ENCODE assay signal across 27 cellular contexts in the genomic region with DNA sequence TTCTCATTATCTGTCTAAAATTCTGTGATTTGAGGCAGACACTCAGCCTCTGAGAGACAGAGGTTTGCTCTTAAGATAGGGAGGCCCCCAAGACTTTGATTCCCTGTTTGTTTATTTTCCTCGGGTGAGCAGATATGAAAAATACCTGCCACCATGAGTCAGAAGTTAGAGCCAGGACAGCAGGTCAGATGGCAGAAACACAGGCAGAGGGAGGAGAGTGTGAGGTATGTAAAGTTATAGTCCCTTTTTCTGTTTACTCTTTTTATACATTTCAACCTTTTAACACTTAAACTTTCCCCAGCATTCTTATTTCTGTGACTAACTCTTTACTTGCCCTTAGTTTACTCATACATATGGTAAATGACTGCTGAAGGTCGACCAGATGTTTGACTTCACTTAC.
DNase-seq lines count a peak whose midpoint lies in the region; ATAC-seq and TF ChIP-seq lines count a peak whose summit lies in the region.
"Had no signal": no experiment of that assay in that cellular context is flagged by ENCODE, and none has a peak within 500 bp of the region (broad histone marks: within the 10 kb centered on the region; RNA-seq: fewer than 3 reads in every experiment).

No MANE protein-coding gene starts in this region.

- 0 out of 2 replicates have a peak, but pooled peaks cover 7% of the 10 kb centered on the region for H3K9me2 ChIP-seq in GM23338 (ENCODE audit: insufficient read depth)

- peaks cover 0 to 2% of the 10 kb centered on the region in 2 donors for H3K9me3 ChIP-seq in neuronal stem cell (replicated peaks in 1 of 2; ENCODE audit: control insufficient read depth in 2 of 2, insufficient read depth in 1 of 2, low read depth in 1 of 2, low read length in 2 of 2)
- H3K9me3 ChIP-seq: adrenal gland, BE2C, breast epithelium, tibial nerve had no signal

- H2BK5ac ChIP-seq in neuronal stem cell (ENCODE audit: low read length): no peak overlapping the region

- no peak overlapping the region for H3K18ac ChIP-seq in neuronal stem cell (ENCODE audit: low read length)

- no peak overlapping the region for H3K4ac ChIP-seq in neuronal stem cell (ENCODE audit: low read length)

- no peak overlapping the region for H3K27ac ChIP-seq in GM23338 (ENCODE audit: low read depth)
- H3K27ac ChIP-seq in neuronal stem cell (replicated peaks; ENCODE audit: low read length): no peak overlapping the region
- H3K27ac ChIP-seq: adrenal gland, breast epithelium, tibial nerve had no signal

- H3K9me3 Mint-ChIP-seq in GM23338 (no peaks in the 10 kb centered on the region), glutamatergic neuron (ENCODE audit: unreplicated experiment) (peaks cover 3% of the 10 kb centered on the region)
- H3K9me3 Mint-ChIP-seq: activated CD8-positive, alpha-beta T cell treated with anti-CD3 and anti-CD28 coated beads for 36 hours; activated naive CD4-positive, alpha-beta T cell treated with anti-CD3 and anti-CD28 coated beads, Interleukin-2, amount 10 ng/mL, durations not matched to agents 7 days and 5 days; activated T-helper 17 cell treated with anti-CD3 and anti-CD28 coated beads, Interleukin-2, amount 50 U/mL, for 72 hours had no signal

- no peak overlapping the region for H3K23ac ChIP-seq in neuronal stem cell (ENCODE audit: low read depth, low read length, poor library complexity)

- H3K79me2 ChIP-seq in GM23338 (replicated peaks; ENCODE audit: insufficient read depth): no peaks in the 10 kb centered on the region

- H3K79me1 ChIP-seq in neuronal stem cell (ENCODE audit: low read depth, low read length): no peaks in the 10 kb centered on the region

- H3K27ac Mint-ChIP-seq in GM23338 (no peak overlapping the region), glutamatergic neuron (ENCODE audit: unreplicated experiment) (no peak overlapping the region)
- H3K27ac Mint-ChIP-seq: activated CD8-positive, alpha-beta T cell treated with anti-CD3 and anti-CD28 coated beads for 36 hours; activated naive CD4-positive, alpha-beta T cell treated with anti-CD3 and anti-CD28 coated beads, Interleukin-2, amount 10 ng/mL, durations not matched to agents 7 days and 5 days; activated T-helper 17 cell treated with anti-CD3 and anti-CD28 coated beads, Interleukin-2, amount 50 U/mL, for 72 hours; CD8-positive, alpha-beta memory T cell; immature natural killer cell; memory B cell had no signal

- H3K4me2 ChIP-seq in GM23338 (no peak overlapping the region), neuronal stem cell (ENCODE audit: insufficient read depth, low read length, poor library complexity, severe bottlenecking) (no peak overlapping the region)

- peaks cover 6% of the 10 kb centered on the region; the same call in 2 of the 3 replicates for H3K4me1 Mint-ChIP-seq in GM23338
- no peaks in the 10 kb centered on the region for H3K4me1 Mint-ChIP-seq in glutamatergic neuron (ENCODE audit: low read depth, unreplicated experiment)
- H3K4me1 Mint-ChIP-seq: activated naive CD4-positive, alpha-beta T cell treated with anti-CD3 and anti-CD28 coated beads, Interleukin-2, amount 10 ng/mL, durations not matched to agents 7 days and 5 days; activated T-helper 17 cell treated with anti-CD3 and anti-CD28 coated beads, Interleukin-2, amount 50 U/mL, for 72 hours; CD8-positive, alpha-beta memory T cell; immature natural killer cell; memory B cell had no signal

- H4K20me1 ChIP-seq in GM23338 (replicated peaks; ENCODE audit: insufficient read depth): no peaks in the 10 kb centered on the region

- H3K27me3 ChIP-seq in GM23338 (ENCODE audit: insufficient read depth): no peaks in the 10 kb centered on the region
- no peaks in the 10 kb centered on the region for H3K27me3 ChIP-seq in neuronal stem cell (ENCODE audit: control insufficient read depth in 3 of 3, insufficient read depth in 3 of 3, low read depth in 1 of 3, low read length in 3 of 3)
- H3K27me3 ChIP-seq: adrenal gland, BE2C, breast epithelium, tibial nerve had no signal

- H3K4me3 Mint-ChIP-seq in GM23338 (no peak overlapping the region), glutamatergic neuron (ENCODE audit: unreplicated experiment) (no peak overlapping the region)
- H3K4me3 Mint-ChIP-seq: activated CD8-positive, alpha-beta T cell treated with anti-CD3 and anti-CD28 coated beads for 36 hours; activated naive CD4-positive, alpha-beta T cell treated with anti-CD3 and anti-CD28 coated beads, Interleukin-2, amount 10 ng/mL, durations not matched to agents 7 days and 5 days; activated T-helper 17 cell treated with anti-CD3 and anti-CD28 coated beads, Interleukin-2, amount 50 U/mL, for 72 hours; CD8-positive, alpha-beta memory T cell; immature natural killer cell; memory B cell had no signal

- DNase-seq in GM23338 (ENCODE audit: low spot score) (peak; percentile 11), SW480 (ENCODE audit: low spot score) (peak; percentile 25), kidney glomerular epithelial cell (lab: John Stamatoyannopoulos, UW) (peak; percentile 59), neuronal stem cell (ENCODE audit: low spot score) (no peak), glutamatergic neuron (no peak), omental fat pad (ENCODE audit: low spot score) (no peak), cerebellum (ENCODE audit: low spot score) (no peak)
- DNase-seq: activated CD8-positive, alpha-beta T cell treated with anti-CD3 and anti-CD28 coated beads for 36 hours; activated naive CD4-positive, alpha-beta T cell treated with anti-CD3 and anti-CD28 coated beads, Interleukin-2, amount 10 ng/mL, durations not matched to agents 7 days and 5 days; adrenal gland; BE2C; CD8-positive, alpha-beta memory T cell; immature natural killer cell; IMR-90; NCI-H1092 treated with DMSO at 0.1 percent for 48 hours; NCI-H1930; NCI-H69; SHP77 treated with DMSO at 0.1 percent for 48 hours; stimulated activated CD4-positive, alpha-beta T cell treated with anti-CD3 and anti-CD28 coated beads, Interleukin-15, amount 100 ng/mL, for 24 hours; stimulated activated CD4-positive, alpha-beta T cell treated with anti-CD3 and anti-CD28 coated beads, Interleukin-4, amount 100 ng/mL, for 4 hours had no signal

- no peak overlapping the region for H4K8ac ChIP-seq in neuronal stem cell (ENCODE audit: low read depth, low read length)

- no peak overlapping the region for H2BK15ac ChIP-seq in neuronal stem cell (ENCODE audit: low read length)

- H2AK5ac ChIP-seq in neuronal stem cell (ENCODE audit: low read depth, low read length): no peak overlapping the region

- H3K36me3 ChIP-seq in GM23338 (ENCODE audit: insufficient read depth) (no peaks in the 10 kb centered on the region), neuronal stem cell (replicated peaks in 1 of 2; ENCODE audit: control insufficient read depth in 2 of 2, insufficient read depth in 2 of 2, low read length in 2 of 2) (no peaks in the 10 kb centered on the region)
- H3K36me3 ChIP-seq: adrenal gland, BE2C, breast epithelium, tibial nerve had no signal

- no CpG with 5 or more reads among the region's 2 CpGs for WGBS in neuronal stem cell (ENCODE audit: extremely low coverage in 2 of 2, insufficient read length in 2 of 2, insufficient replicate concordance in 1 of 2), 2 donors

- TF ChIP-seq CTCF in GM23338 (conservative IDR thresholded peaks at IDR 0.05; ENCODE audit: low read depth in 2 of 2) (no peak), glutamatergic neuron (IDR thresholded peaks at IDR 0.05; ENCODE audit: partially characterized antibody, unreplicated experiment) (no peak), omental fat pad (IDR thresholded peaks at IDR 0.05) (no peak)

- H3K9ac ChIP-seq in neuronal stem cell (ENCODE audit: low read depth, low read length, poor library complexity): no peak overlapping the region

- H2AFZ ChIP-seq in GM23338: no peak overlapping the region
- H2AFZ ChIP-seq in neuronal stem cell (ENCODE audit: low read length): peak overlapping the region; percentile 30

- no peak overlapping the region for H3K4me3 ChIP-seq in GM23338
- no peak overlapping the region for H3K4me3 ChIP-seq in neuronal stem cell (ENCODE audit: low read length in 2 of 2)
- H3K4me3 ChIP-seq: adrenal gland, breast epithelium, tibial nerve had no signal

- H2BK120ac ChIP-seq in neuronal stem cell (ENCODE audit: low read depth, low read length): no peak overlapping the region

- no peaks in the 10 kb centered on the region for H3F3A ChIP-seq in GM23338 (replicated peaks; ENCODE audit: low read depth)

- H3K4me1 ChIP-seq in GM23338 (ENCODE audit: insufficient read depth): no peaks in the 10 kb centered on the region
- H3K4me1 ChIP-seq in neuronal stem cell (ENCODE audit: control insufficient read depth in 2 of 2, insufficient read depth in 1 of 2, low read depth in 1 of 2, low read length in 2 of 2): peaks cover 0 to 2% of the 10 kb centered on the region in 2 donors
- H3K4me1 ChIP-seq: adrenal gland, BE2C, breast epithelium, tibial nerve had no signal

- H3K27me3 Mint-ChIP-seq in GM23338 (ENCODE audit: insufficient read depth, low read depth, poor library complexity): peaks cover 2% of the 10 kb centered on the region
- no peaks in the 10 kb centered on the region for H3K27me3 Mint-ChIP-seq in glutamatergic neuron (ENCODE audit: unreplicated experiment)
- H3K27me3 Mint-ChIP-seq: activated naive CD4-positive, alpha-beta T cell treated with anti-CD3 and anti-CD28 coated beads, Interleukin-2, amount 10 ng/mL, durations not matched to agents 7 days and 5 days had no signal

- no peak overlapping the region for H3K14ac ChIP-seq in neuronal stem cell (ENCODE audit: low read length)

- H4K91ac ChIP-seq in neuronal stem cell (ENCODE audit: low read depth, low read length, poor library complexity): no peak overlapping the region

- no peaks in the 10 kb centered on the region for H3K36me3 Mint-ChIP-seq in GM23338 (ENCODE audit: low read depth)
- H3K36me3 Mint-ChIP-seq in glutamatergic neuron (ENCODE audit: unreplicated experiment): no peaks in the 10 kb centered on the region
- H3K36me3 Mint-ChIP-seq: activated naive CD4-positive, alpha-beta T cell treated with anti-CD3 and anti-CD28 coated beads, Interleukin-2, amount 10 ng/mL, durations not matched to agents 7 days and 5 days; CD8-positive, alpha-beta memory T cell; immature natural killer cell; memory B cell had no signal

- ATAC-seq in GM23338: no peak
- no peak for ATAC-seq in GM21786 (IDR thresholded peaks at IDR 0.05; ENCODE audit: unreplicated experiment)
- no peak for ATAC-seq in omental fat pad (ENCODE audit: low FRiP score)
- ATAC-seq: activated CD8-positive, alpha-beta T cell treated with anti-CD3 and anti-CD28 coated beads for 36 hours; activated T-helper 17 cell treated with anti-CD3 and anti-CD28 coated beads, Interleukin-2, amount 50 U/mL, for 72 hours; left lobe of liver; Panc1 had no signal

- H2BK12ac ChIP-seq in neuronal stem cell (ENCODE audit: low read length): no peak overlapping the region

TF ChIP-seq in GM23338, 12 proteins besides CTCF, POLR2A, EP300 and RAD21 (continues in another document):
- TF ChIP-seq STAT1 (IDR thresholded peaks at IDR 0.05; ENCODE audit: unreplicated experiment) (no peak), POLR2AphosphoS5 (IDR thresholded peaks at IDR 0.05; ENCODE audit: low read depth) (no peak)

Comparison
In these comparisons a context has a peak if more than half of its experiments do, and no peak if none do; other contexts are left out.
1. DNase-seq: peak in GM23338 (single experiment), SW480 (single experiment) and kidney glomerular epithelial cell (single experiment); none in neuronal stem cell (single experiment), glutamatergic neuron (single experiment), omental fat pad (single experiment) and cerebellum (single experiment).